In genomic region chr2:5915926-5916325, GRCh38 we compare ENCODE assay signal across 9 cellular contexts.
DNase-seq lines count a peak whose midpoint lies in the region; ATAC-seq, FAIRE-seq and TF ChIP-seq lines count a peak whose summit lies in the region.
"Had no signal": no experiment of that assay in that cellular context is flagged by ENCODE, and none has a peak within 500 bp of the region (broad histone marks: within the 10 kb centered on the region; RNA-seq: fewer than 3 reads in every experiment).

No MANE protein-coding gene starts in this region.

- ATAC-seq in GM19467 (IDR thresholded peaks at IDR 0.05; ENCODE audit: unreplicated experiment) (no peak), natural killer cell (no peak), GM18517 (IDR thresholded peaks at IDR 0.05; ENCODE audit: unreplicated experiment) (no peak)

- intact Hi-C loops in natural killer cell (cut with micrococcal nuclease) = no loop called here

- H3K36me3 Mint-ChIP-seq in glutamatergic neuron (ENCODE audit: unreplicated experiment) (peaks cover 17% of the 10 kb centered on the region), natural killer cell (no peaks in the 10 kb centered on the region)

- H3K9me3 Mint-ChIP-seq in glutamatergic neuron (ENCODE audit: unreplicated experiment) = peaks cover 9% of the 10 kb centered on the region
- H3K9me3 Mint-ChIP-seq in natural killer cell = peaks cover 14 to 28% of the 10 kb centered on the region in 2 donors

- H3K27me3 Mint-ChIP-seq in glutamatergic neuron (ENCODE audit: unreplicated experiment) (peaks cover 3% of the 10 kb centered on the region), natural killer cell (ENCODE audit: low read depth in 2 of 2) (no peaks in the 10 kb centered on the region)
- H3K27me3 Mint-ChIP-seq: activated B cell treated with CpG ODN at 0.5 μM for 24 hours had no signal

- no peak overlapping the region for H3K4me3 Mint-ChIP-seq in glutamatergic neuron (ENCODE audit: unreplicated experiment)
- H3K4me3 Mint-ChIP-seq in natural killer cell = no peak overlapping the region
- H3K4me3 Mint-ChIP-seq: activated B cell treated with CpG ODN at 0.5 μM for 24 hours had no signal

- H3K4me1 Mint-ChIP-seq in glutamatergic neuron (ENCODE audit: low read depth, unreplicated experiment) (peaks cover 28% of the 10 kb centered on the region), natural killer cell (no peaks in the 10 kb centered on the region)
- H3K4me1 Mint-ChIP-seq: activated B cell treated with CpG ODN at 0.5 μM for 24 hours had no signal

- no peak for TF ChIP-seq POLR2A in GM12892 (IDR thresholded peaks at IDR 0.05; ENCODE audit: low read depth, low read length)

- H3K27ac Mint-ChIP-seq in glutamatergic neuron (ENCODE audit: unreplicated experiment) = no peak overlapping the region
- no peak overlapping the region for H3K27ac Mint-ChIP-seq in natural killer cell
- H3K27ac Mint-ChIP-seq: activated B cell treated with CpG ODN at 0.5 μM for 24 hours had no signal

- peak; percentile 63 for TF ChIP-seq CTCF in AG04449 (IDR thresholded peaks at IDR 0.05; ENCODE audit: insufficient read depth, low read length, missing control alignments)
- peak; percentile 38 for TF ChIP-seq CTCF in GM12865 (IDR thresholded peaks at IDR 0.05; ENCODE audit: insufficient read depth, low read depth, low read length, missing control alignments)
- TF ChIP-seq CTCF in glutamatergic neuron (IDR thresholded peaks at IDR 0.05; ENCODE audit: partially characterized antibody, unreplicated experiment) = peak; percentile 60
- TF ChIP-seq CTCF in natural killer cell (IDR thresholded peaks at IDR 0.05) = no peak

- POLR2A ChIA-PET in AG04449 (lab: Yijun Ruan, JAX) = interaction anchor here (0.6 to 2.1 kb wide), 5 partner anchors 70 to 745 kb away, joined by 3 to 20 read pairs (median 5); partner anchors contain the start of gene SOX11

- FAIRE-seq in GM12892 (lab: Jason Lieb, UNC) = no peak

- CTCF ChIA-PET in AG04449 (lab: Yijun Ruan, JAX) = interaction anchor here (0.6 to 5.9 kb wide), 22 partner anchors 8 to 1960 kb away, joined by 3 to 37 read pairs (median 3); partner anchors contain the start of gene SOX11

- H3K4me3 ChIP-seq in AG04449 (ENCODE audit: low read depth, low read length) (no peak overlapping the region), GM12865 (ENCODE audit: low read depth, low read length) (no peak overlapping the region)

- DNase-seq in AG04449 (ENCODE audit: low read depth, low spot score) (peak; percentile 12), GM12865 (ENCODE audit: low read depth) (peak; percentile 11), NCI-H748 (lab: John Stamatoyannopoulos, UW; ENCODE audit: unreplicated experiment) (peak; percentile 61), glutamatergic neuron (peak; percentile 71), GM12892 (ENCODE audit: insufficient read length) (no peak), natural killer cell (no peak)
- DNase-seq: activated B cell treated with CpG ODN at 0.5 μM for 24 hours had no signal

Comparison
In these comparisons a context has a peak if more than half of its experiments do, and no peak if none do; other contexts are left out.
1. DNase-seq: peak in AG04449 (single experiment), GM12865 (single experiment), NCI-H748 (single experiment) and glutamatergic neuron (single experiment); none in GM12892 (single experiment) and natural killer cell (single experiment).